ENCODE assay signal across 8 cellular contexts in genomic region chr6:53794720-53795253, GRCh38. TPM values are rescaled to one million over a fixed set of nuclear protein-coding genes. Genes with fewer than 3 reads are reported as not detected.
DNase-seq lines count a peak whose midpoint lies in the region; ATAC-seq, FAIRE-seq and TF ChIP-seq lines count a peak whose summit lies in the region.

Gene LRRC1, plus strand, starts transcription at chr6:53795005. Its CDS starts 252 bp downstream, at chr6:53795257.

- H3K79me2 ChIP-seq in Loucy (ENCODE audit: insufficient read depth, low read length), result peaks cover 46% of the 10 kb centered on the region

- peak within 1 kb of the TSS; percentile 52 for H3K27ac Mint-ChIP-seq in activated naive CD8-positive, alpha-beta T cell

- FAIRE-seq in H54 (lab: Jason Lieb, UNC), result no peak
- no peak for FAIRE-seq in pancreas (lab: Jason Lieb, UNC)

- peak within 1 kb of the TSS; percentile 67 to 83 (median 72) for H3K27ac ChIP-seq in pancreas
- H3K27ac ChIP-seq in thymus (ENCODE audit: low read depth), result peak within 1 kb of the TSS; percentile 93

- no peaks in the 10 kb centered on the region for H3K36me3 Mint-ChIP-seq in activated naive CD8-positive, alpha-beta T cell

- H3K4me2 ChIP-seq in Loucy (ENCODE audit: low read depth, low read length, poor library complexity, severe bottlenecking), result peak within 1 kb of the TSS; percentile 79

- peaks cover 14% of the 10 kb centered on the region for H3K27me3 Mint-ChIP-seq in activated naive CD8-positive, alpha-beta T cell

- H3K36me3 ChIP-seq in Loucy (ENCODE audit: insufficient read depth, low read length) (no peaks in the 10 kb centered on the region), pancreas (no peaks in the 10 kb centered on the region), thymus (ENCODE audit: control insufficient read depth, insufficient read depth) (no peaks in the 10 kb centered on the region)

- peak within 1 kb of the TSS; percentile 88 for H2AFZ ChIP-seq in Loucy (ENCODE audit: low read length)

- intact Hi-C loops in head of caudate nucleus (cut with DNase I), result loop anchor here (5.0 to 10.0 kb wide), 2 partner anchors 120 to 163 kb away; no protein-coding TSS in a partner anchor
- intact Hi-C loops in pancreas (cut with DNase I), result no loop called here

- peaks cover 23% of the 10 kb centered on the region for H3K4me1 Mint-ChIP-seq in activated naive CD8-positive, alpha-beta T cell (ENCODE audit: low read depth)

- no peaks in the 10 kb centered on the region for H3K9me2 ChIP-seq in Loucy (replicated peaks; ENCODE audit: low read depth, low read length)

- H3K9ac ChIP-seq in Loucy (ENCODE audit: low read depth, low read length, poor library complexity, severe bottlenecking), result peak within 1 kb of the TSS; percentile 78

- peak; percentile 80 to 90 (median 88) for ATAC-seq in pancreas

- H3K4me3 ChIP-seq in Loucy (ENCODE audit: low read length, poor library complexity, severe bottlenecking) (peak within 1 kb of the TSS; percentile 82), pancreas (peak within 1 kb of the TSS; percentile 75 to 94 (median 86)), thymus (ENCODE audit: low read length) (peak within 1 kb of the TSS; percentile 84)

- 0 to 1% methylated on average over 51 to 68 of the region's 68 CpGs for WGBS in pancreas, 2 donors
- under 1% methylated on average over 68 of the region's 68 CpGs for WGBS in thymus

- H3K9me3 ChIP-seq in Loucy (ENCODE audit: insufficient read depth, low read depth, low read length) (no peaks in the 10 kb centered on the region), pancreas (no peaks in the 10 kb centered on the region), thymus (ENCODE audit: control insufficient read depth) (no peaks in the 10 kb centered on the region)

- H3K27me3 ChIP-seq in Loucy (ENCODE audit: insufficient read depth, low read length, poor library complexity, severe bottlenecking) (no peaks in the 10 kb centered on the region), pancreas (no peaks in the 10 kb centered on the region), thymus (ENCODE audit: control insufficient read depth, insufficient read depth) (no peaks in the 10 kb centered on the region)

- H3K4me3 Mint-ChIP-seq in activated naive CD8-positive, alpha-beta T cell, result peak within 1 kb of the TSS; percentile 95

- peak; percentile 84 for TF ChIP-seq POLR2A in H54 (IDR thresholded peaks at IDR 0.05; ENCODE audit: low read depth, low read length)

- peak; percentile 98 for DNase-seq in GM03348 (ENCODE audit: low spot score)
- peak; percentile 91 for DNase-seq in H54 (ENCODE audit: insufficient read length, low spot score)
- DNase-seq in SK-N-DZ (ENCODE audit: low spot score), result peak; percentile 90
- peak; percentile 74 to 97 (median 93) for DNase-seq in head of caudate nucleus
- DNase-seq in pancreas, result peak; percentile 89 to 99 (median 93)

- peaks cover 25% of the 10 kb centered on the region for H4K20me1 ChIP-seq in Loucy (ENCODE audit: insufficient read depth, low read length, poor library complexity, severe bottlenecking)

- H3K9me3 Mint-ChIP-seq in activated naive CD8-positive, alpha-beta T cell (ENCODE audit: low read depth), result no peaks in the 10 kb centered on the region

- no peaks in the 10 kb centered on the region for H3F3A ChIP-seq in Loucy (ENCODE audit: low read depth)

- peaks cover 49% of the 10 kb centered on the region for H3K4me1 ChIP-seq in Loucy (ENCODE audit: insufficient read depth, low read length, poor library complexity, severe bottlenecking)
- peaks cover 6 to 21% (median 7%) of the 10 kb centered on the region in 3 donors for H3K4me1 ChIP-seq in pancreas
- peaks cover 12% of the 10 kb centered on the region for H3K4me1 ChIP-seq in thymus (ENCODE audit: control insufficient read depth, insufficient read depth, low read length)

- TF ChIP-seq CTCF in Loucy (conservative IDR thresholded peaks at IDR 0.05; ENCODE audit: low read length), result no peak
- TF ChIP-seq CTCF in pancreas (IDR thresholded peaks at IDR 0.05), result no peak

RNA-seq across cellular contexts. Expression of gene LRRC1, which starts in this region (rescaled TPM):
- 5.0 and 7.0 TPM in 2 replicates for polyA plus RNA-seq in SK-N-DZ (2014; cell fraction: cytosol; rRNA removed)
- polyA plus RNA-seq in SK-N-DZ (2014; cell fraction: nucleus; rRNA removed), result 7.8 and 13.3 TPM in 2 replicates
- total RNA-seq in pancreas, result 10 to 100 TPM in 1 of 6 donors, 1 to 10 TPM in 5; 5.2 to 11.6 (median 7.6) TPM
- 10 to 100 TPM in 1 of 2 donors, 1 to 10 TPM in 1; 7.2 to 10.2 TPM for polyA plus RNA-seq in pancreas
- 21.7 TPM for polyA plus RNA-seq in thymus

Comparison
In these comparisons a context has a peak if more than half of its experiments do, and no peak if none do; other contexts are left out.
1. Peak in every context shown above with its lines: DNase-seq, ATAC-seq, H3K4me3 ChIP-seq and H3K27ac ChIP-seq.